In genomic region chr15:65355173-65355982, GRCh38 we compare ENCODE assay signal across 10 cellular contexts. TPM values are rescaled to one million over a fixed set of nuclear protein-coding genes. Genes with fewer than 3 reads are reported as not detected.
DNase-seq lines count a peak whose midpoint lies in the region; ATAC-seq, FAIRE-seq and TF ChIP-seq lines count a peak whose summit lies in the region.
"Had no signal": no experiment of that assay in that cellular context is flagged by ENCODE, and none has a peak within 500 bp of the region (broad histone marks: within the 10 kb centered on the region; RNA-seq: fewer than 3 reads in every experiment).

No MANE protein-coding gene starts in this region.

- FAIRE-seq in keratinocyte (lab: Jason Lieb, UNC): no peak

- H2BK120ac ChIP-seq in IMR-90 (ENCODE audit: low read depth, low read length): no peak overlapping the region

- H3K27ac ChIP-seq in IMR-90 (ENCODE audit: insufficient read depth, low read length): no peak overlapping the region
- H3K27ac ChIP-seq in keratinocyte (ENCODE audit: control insufficient read depth, insufficient read depth, low read length): no peak overlapping the region
- H3K27ac ChIP-seq in spleen: no peak overlapping the region

- peak overlapping the region; percentile 3 for H2AK9ac ChIP-seq in IMR-90 (replicated peaks; ENCODE audit: low read depth, low read length, poor library complexity)

- POLR2A ChIA-PET in IMR-90 (lab: Charles Lee; ENCODE audit: unreplicated experiment): no interaction called here

- peaks cover 5 to 30% (median 22%) of the 10 kb centered on the region in 5 experiments for H3K9me3 Mint-ChIP-seq in brain

- H4K20me1 ChIP-seq in IMR-90 (ENCODE audit: insufficient read depth, low read length): no peaks in the 10 kb centered on the region; the same call in 1 of the 2 replicates
- H4K20me1 ChIP-seq in keratinocyte (ENCODE audit: control insufficient read depth, extremely low read depth, insufficient read depth, low read length): no peaks in the 10 kb centered on the region

- no peak overlapping the region for H2BK20ac ChIP-seq in IMR-90 (ENCODE audit: low read depth, low read length)

- peaks cover 22% of the 10 kb centered on the region for H3K36me3 Mint-ChIP-seq in brain

- no peak overlapping the region for H2AK5ac ChIP-seq in IMR-90 (ENCODE audit: low read depth, low read length)

- in situ Hi-C loops in IMR-90 (cut with MboI; ENCODE audit: low sequenced_read_pairs): no loop called here

- intact Hi-C loops in IMR-90 (cut with micrococcal nuclease): no loop called here
- intact Hi-C loops in spleen (cut with DNase I; ENCODE audit: low total_unique reads): no loop called here

- H3K9me1 ChIP-seq in IMR-90 (ENCODE audit: insufficient read depth, low read length) (no peaks in the 10 kb centered on the region; the same call in 1 of the 2 replicates), keratinocyte (ENCODE audit: control insufficient read depth, extremely low read depth, insufficient read depth, low read length) (no peaks in the 10 kb centered on the region)

- H3K9ac ChIP-seq in IMR-90 (ENCODE audit: low read depth, low read length) (no peak overlapping the region), keratinocyte (ENCODE audit: control insufficient read depth, extremely low read depth, insufficient read depth, low read length) (no peak overlapping the region)

- ATAC-seq in IMR-90 (ENCODE audit: low read depth): peak; percentile 35; the same call in 1 of the 2 replicates
- ATAC-seq in HG03460 (IDR thresholded peaks at IDR 0.05; ENCODE audit: unreplicated experiment): no peak

- H3K36me3 ChIP-seq in IMR-90 (ENCODE audit: control insufficient read depth, insufficient read depth, low read length) (no peaks in the 10 kb centered on the region), keratinocyte (ENCODE audit: control insufficient read depth in 2 of 2, extremely low read depth in 1 of 2, insufficient read depth in 2 of 2, low read length in 2 of 2) (no peaks in the 10 kb centered on the region), spleen (no peaks in the 10 kb centered on the region)

- no peak for TF ChIP-seq CTCF in IMR-90 (conservative IDR thresholded peaks at IDR 0.05; ENCODE audit: low read depth, low read length)
- TF ChIP-seq CTCF in brain (conservative IDR thresholded peaks at IDR 0.05): no peak
- no peak for TF ChIP-seq CTCF in keratinocyte (optimal IDR thresholded peaks at IDR 0.05 in 1 of 3, IDR thresholded peaks at IDR 0.05 in 1 of 3, conservative IDR thresholded peaks at IDR 0.05 in 1 of 3; ENCODE audit: extremely low read depth in 1 of 3, insufficient read depth in 2 of 3, low read length in 3 of 3)
- no peak for TF ChIP-seq CTCF in spleen (IDR thresholded peaks at IDR 0.05 in 8 of 11, conservative IDR thresholded peaks at IDR 0.05 in 3 of 11)

- no peak overlapping the region for H3K14ac ChIP-seq in IMR-90 (replicated peaks; ENCODE audit: low read depth, low read length)

- no peak overlapping the region for H4K5ac ChIP-seq in IMR-90 (ENCODE audit: low read depth, low read length)

- no peak overlapping the region for H3K56ac ChIP-seq in IMR-90 (ENCODE audit: extremely low read depth, insufficient read depth, low read length)

- peak overlapping the region; percentile 36 to 93 (median 82) for H3K27ac Mint-ChIP-seq in brain

- TF ChIP-seq POLR2A in IMR-90 (IDR thresholded peaks at IDR 0.05; ENCODE audit: low read depth, low read length) (no peak), spleen (IDR thresholded peaks at IDR 0.05) (no peak)

- CTCF ChIA-PET in IMR-90 (lab: Yijun Ruan, JAX): no interaction called here

- H3K4me3 ChIP-seq in IMR-90 (ENCODE audit: insufficient read depth, low read depth, low read length): peak overlapping the region; percentile 17; the same call in 1 of the 2 replicates
- peak overlapping the region in 1 of 3 experiments; percentile 42 for H3K4me3 ChIP-seq in keratinocyte (ENCODE audit: control insufficient read depth in 2 of 3, extremely low read depth in 1 of 3, insufficient read depth in 2 of 3, low read depth in 1 of 3, low read length in 3 of 3)
- peak overlapping the region in 7 of 8 donors; percentile 10 to 64 (median 33) for H3K4me3 ChIP-seq in spleen

- TF ChIP-seq RAD21 in IMR-90 (IDR thresholded peaks at IDR 0.05; ENCODE audit: low read length): no peak

- no peaks in the 10 kb centered on the region for H3K79me1 ChIP-seq in IMR-90 (ENCODE audit: low read depth in 1 of 2, low read length in 2 of 2)

- peaks cover 6% of the 10 kb centered on the region for H3K27me3 Mint-ChIP-seq in brain

- no peak overlapping the region for H2BK15ac ChIP-seq in IMR-90 (ENCODE audit: low read depth, low read length)

- 5% methylated on average over 17 of the region's 85 CpGs; no CpG with 5 or more reads in 1 of the 2 experiments for WGBS in IMR-90 (ENCODE audit: extremely low coverage in 2 of 2, insufficient read length in 1 of 2), 2 experiments
- 7 to 8% (median 7%) methylated on average over 37 to 85 of the region's 85 CpGs for WGBS in spleen, 5 donors

- H4K8ac ChIP-seq in IMR-90 (ENCODE audit: low read depth in 2 of 2, low read length in 2 of 2): no peak overlapping the region

- H3K9me3 ChIP-seq in IMR-90 (ENCODE audit: control insufficient read depth, insufficient read depth, low read length) (peaks cover 7% of the 10 kb centered on the region), keratinocyte (ENCODE audit: control insufficient read depth, low read depth, low read length) (no peaks in the 10 kb centered on the region), spleen (peaks cover 0 to 32% (median 17%) of the 10 kb centered on the region in 8 donors)

- no peak overlapping the region for H2BK5ac ChIP-seq in IMR-90 (ENCODE audit: low read depth, low read length, poor library complexity, severe bottlenecking)

- peak overlapping the region; percentile 71 to 83 (median 80) for H3K4me3 Mint-ChIP-seq in brain

- H3K27me3 ChIP-seq in IMR-90 (ENCODE audit: control insufficient read depth, insufficient read depth, low read length) (peaks cover 48% of the 10 kb centered on the region), keratinocyte (ENCODE audit: control insufficient read depth, extremely low read depth, insufficient read depth, low read length) (peaks cover 36% of the 10 kb centered on the region), spleen (replicated peaks in 1 of 7) (peaks cover 0 to 78% (median 31%) of the 10 kb centered on the region in 7 donors)

- H3K4me1 Mint-ChIP-seq in brain: peaks cover 47% of the 10 kb centered on the region

- peak overlapping the region; percentile 28 for H2AFZ ChIP-seq in IMR-90 (replicated peaks; ENCODE audit: low read length, poor library complexity)
- H2AFZ ChIP-seq in keratinocyte (ENCODE audit: control insufficient read depth, low read length): no peak overlapping the region

- H4K91ac ChIP-seq in IMR-90 (ENCODE audit: insufficient read depth, low read depth, low read length): no peak overlapping the region

- no TSS peak for BruUV-seq in IMR-90 (replicated peaks; lab: Mats Ljungman, UMichigan)

- no peak overlapping the region for H3K18ac ChIP-seq in IMR-90 (ENCODE audit: low read depth, low read length)

- peak overlapping the region; percentile 70; the same call in 1 of the 2 replicates for H3K4me2 ChIP-seq in IMR-90 (ENCODE audit: low read depth, low read length)
- peak overlapping the region; percentile 51 for H3K4me2 ChIP-seq in keratinocyte (ENCODE audit: control insufficient read depth, extremely low read depth, insufficient read depth, low read depth, low read length)

- no peak overlapping the region for H3K23ac ChIP-seq in IMR-90 (ENCODE audit: low read depth, low read length)

- dilution Hi-C loops in IMR-90 (cut with HindIII; ENCODE audit: low sequenced_read_pairs, unreplicated experiment): no loop called here
- dilution Hi-C loops in keratinocyte (cut with MboI; ENCODE audit: extremely low pct_ligation_motif_present, low sequenced_read_pairs): no loop called here

- DNase-seq in IMR-90 (no peak), keratinocyte (ENCODE audit: low read depth, low spot score) (no peak), spleen (peak; percentile 18), DMS79 treated with DMSO at 0.1 percent for 48 hours (lab: John Stamatoyannopoulos, UW) (no peak), COR-L47 (lab: John Stamatoyannopoulos, UW) (no peak), DMS79 (lab: John Stamatoyannopoulos, UW) (no peak)
- DNase-seq: activated CD4-positive, alpha-beta T cell treated with anti-CD3 and anti-CD28 coated beads for 48 hours; stimulated activated CD4-positive, alpha-beta T cell treated with anti-CD3 and anti-CD28 coated beads, Interleukin-12 subunit alpha, Interleukin-12 subunit beta, amount 100 ng/mL, for 4 hours had no signal

- H3K4ac ChIP-seq in IMR-90 (ENCODE audit: low read depth, low read length): no peak overlapping the region

- H3K4me1 ChIP-seq in IMR-90 (ENCODE audit: control insufficient read depth, insufficient read depth, low read length) (peaks cover 4% of the 10 kb centered on the region; the same call in 1 of the 2 replicates), keratinocyte (ENCODE audit: control insufficient read depth, extremely low read depth, insufficient read depth, low read length) (no peaks in the 10 kb centered on the region), spleen (peaks cover 0 to 14% (median 8%) of the 10 kb centered on the region in 6 donors)

- H3K79me2 ChIP-seq in keratinocyte (ENCODE audit: control insufficient read depth, insufficient read depth, low read length): no peaks in the 10 kb centered on the region

RNA-seq across cellular contexts. Expression of gene IGDCC3, which starts 22.4 kb away (rescaled TPM):
- total RNA-seq in IMR-90 (2012; rRNA removed) (under 0.01 and 0.18 TPM in 2 replicates), spleen (under 1 TPM in 1 of 7 donors, not detected in 6; 0.34 TPM)
- polyA plus RNA-seq in IMR-90 (2012; rRNA removed) (0.19 and 0.32 TPM in 2 replicates), brain (ENCODE audit: insufficient read depth, low read depth, low replicate concordance) (0.63 TPM), keratinocyte (not detected in 3 replicates), spleen (under 1 TPM in 2 of 3 donors, not detected in 1; 0.03 TPM)
- 0.03 and 0.12 TPM in 2 replicates for polyA plus RNA-seq in IMR-90 (2012; cell fraction: cytosol; rRNA removed)
- 0.27 and 0.29 TPM in 2 replicates for polyA plus RNA-seq in IMR-90 (2012; cell fraction: nucleus; rRNA removed; ENCODE audit: low replicate concordance)
- polyA plus RNA-seq in keratinocyte (2011; ENCODE audit: low read depth): not detected
- polyA plus RNA-seq in keratinocyte (2011; cell fraction: cytosol; rRNA removed): not detected in 2 replicates
- not detected in 2 replicates for polyA plus RNA-seq in keratinocyte (2011; cell fraction: nucleus; rRNA removed)
- not detected in 2 replicates for polyA plus RNA-seq in keratinocyte (2012; ENCODE audit: low replicate concordance)
- polyA minus RNA-seq in keratinocyte: 2.1 TPM in 1 of 3 replicates, not detected in the others
- not detected for polyA minus RNA-seq in keratinocyte (2011; cell fraction: cytosol; rRNA and poly(A)+ RNA removed)
- polyA minus RNA-seq in keratinocyte (2011; cell fraction: nucleus; rRNA and poly(A)+ RNA removed): not detected in 2 replicates

RNA-seq across cellular contexts. Expression of gene RNU5B-1, which starts 50.9 kb away (rescaled TPM):
- total RNA-seq in IMR-90 (2012; rRNA removed) (not detected in 2 replicates), spleen (10 to 100 TPM in 4 of 7 donors, not detected in 3; 24.2 to 62.3 (median 32.6) TPM)
- polyA plus RNA-seq in IMR-90 (2012; rRNA removed) (not detected in 2 replicates), brain (ENCODE audit: insufficient read depth, low read depth, low replicate concordance) (not detected), keratinocyte (not detected in 3 replicates), spleen (not detected)
- polyA plus RNA-seq in IMR-90 (2012; cell fraction: cytosol; rRNA removed): not detected in 2 replicates
- polyA plus RNA-seq in IMR-90 (2012; cell fraction: nucleus; rRNA removed; ENCODE audit: low replicate concordance): not detected in 2 replicates
- polyA plus RNA-seq in keratinocyte (2011; ENCODE audit: low read depth): not detected
- polyA plus RNA-seq in keratinocyte (2011; cell fraction: cytosol; rRNA removed): not detected in 2 replicates
- not detected in 2 replicates for polyA plus RNA-seq in keratinocyte (2011; cell fraction: nucleus; rRNA removed)
- polyA plus RNA-seq in keratinocyte (2012; ENCODE audit: low replicate concordance): not detected in 2 replicates
- under 0.01 TPM in 3 replicates for polyA minus RNA-seq in keratinocyte
- not detected for polyA minus RNA-seq in keratinocyte (2011; cell fraction: cytosol; rRNA and poly(A)+ RNA removed)
- polyA minus RNA-seq in keratinocyte (2011; cell fraction: nucleus; rRNA and poly(A)+ RNA removed): under 0.01 TPM in 2 replicates

RNA-seq across cellular contexts. Expression of gene RNU5A-1, which starts 59.5 kb away (rescaled TPM):
- total RNA-seq in IMR-90 (2012; rRNA removed): not detected in 2 replicates
- not detected in 2 replicates for polyA plus RNA-seq in IMR-90 (2012; rRNA removed)
- polyA plus RNA-seq in IMR-90 (2012; cell fraction: cytosol; rRNA removed): not detected in 2 replicates
- not detected in 2 replicates for polyA plus RNA-seq in IMR-90 (2012; cell fraction: nucleus; rRNA removed; ENCODE audit: low replicate concordance)
- polyA plus RNA-seq in brain (ENCODE audit: insufficient read depth, low read depth, low replicate concordance): not detected
- not detected in 3 replicates for polyA plus RNA-seq in keratinocyte
- not detected for polyA plus RNA-seq in keratinocyte (2011; ENCODE audit: low read depth)
- not detected in 2 replicates for polyA plus RNA-seq in keratinocyte (2011; cell fraction: cytosol; rRNA removed)
- not detected in 2 replicates for polyA plus RNA-seq in keratinocyte (2011; cell fraction: nucleus; rRNA removed)
- polyA plus RNA-seq in keratinocyte (2012; ENCODE audit: low replicate concordance): not detected in 2 replicates
- under 0.01 TPM in 3 replicates for polyA minus RNA-seq in keratinocyte
- polyA minus RNA-seq in keratinocyte (2011; cell fraction: cytosol; rRNA and poly(A)+ RNA removed): not detected
- polyA minus RNA-seq in keratinocyte (2011; cell fraction: nucleus; rRNA and poly(A)+ RNA removed): under 0.01 TPM in 2 replicates
- total RNA-seq in spleen: not detected
- polyA plus RNA-seq in spleen: not detected
